In genomic region chr17:80198144-80198661, GRCh38 we compare ENCODE assay signal across 14 cellular contexts. TPM values are rescaled to one million over a fixed set of nuclear protein-coding genes. Genes with fewer than 3 reads are reported as not detected.
DNase-seq lines count a peak whose midpoint lies in the region; ATAC-seq and TF ChIP-seq lines count a peak whose summit lies in the region.
"Had no signal": no experiment of that assay in that cellular context is flagged by ENCODE, and none has a peak within 500 bp of the region (broad histone marks: within the 10 kb centered on the region; RNA-seq: fewer than 3 reads in every experiment).

No MANE protein-coding gene starts in this region.

- H3K4me3 ChIP-seq in PC-3 (ENCODE audit: low read length) (no peak overlapping the region), body of pancreas (no peak overlapping the region)
- H3K4me3 ChIP-seq: prostate gland, thyroid gland had no signal

- H3K9me2 ChIP-seq in PC-3 (replicated peaks; ENCODE audit: low read length), result no peaks in the 10 kb centered on the region

- H3K27ac ChIP-seq in PC-3 (ENCODE audit: low read length) (no peak overlapping the region), body of pancreas (no peak overlapping the region)
- H3K27ac ChIP-seq: prostate gland, thyroid gland had no signal

- BruUV-seq in PC-3 (replicated peaks; lab: Mats Ljungman, UMichigan), result no TSS peak

- H3K4me2 ChIP-seq in PC-3 (ENCODE audit: low read length), result no peak overlapping the region

- H3K4me1 ChIP-seq in PC-3 (ENCODE audit: insufficient read depth, low read length) (no peaks in the 10 kb centered on the region), body of pancreas (peaks cover 5% of the 10 kb centered on the region)
- H3K4me1 ChIP-seq: prostate gland had no signal

- H2AFZ ChIP-seq in PC-3 (ENCODE audit: low read length), result no peak overlapping the region

- H4K20me1 ChIP-seq in PC-3 (ENCODE audit: low read length), result no peaks in the 10 kb centered on the region

- TF ChIP-seq POLR2A in body of pancreas (IDR thresholded peaks at IDR 0.05), result no peak

- intact Hi-C loops in PC-3 (cut with micrococcal nuclease), result no loop called here
- intact Hi-C loops in body of pancreas (cut with DNase I), result no loop called here

- no peak overlapping the region for H3K9ac ChIP-seq in PC-3 (ENCODE audit: low read length)

- no peaks in the 10 kb centered on the region for H3F3A ChIP-seq in PC-3 (ENCODE audit: low read length, unreplicated experiment)

- TF ChIP-seq CTCF in PC-3 (conservative IDR thresholded peaks at IDR 0.05; ENCODE audit: low read depth, low read length) (no peak), body of pancreas (IDR thresholded peaks at IDR 0.05) (no peak)

- H3K79me2 ChIP-seq in PC-3 (ENCODE audit: low read length), result no peaks in the 10 kb centered on the region

- H3K27me3 ChIP-seq in PC-3 (ENCODE audit: low read length) (no peaks in the 10 kb centered on the region), body of pancreas (no peaks in the 10 kb centered on the region)
- H3K27me3 ChIP-seq: thyroid gland had no signal

- WGBS in body of pancreas, 2 donors, result 35 to 50% methylated on average over 10 to 18 of the region's 27 CpGs

- POLR2A ChIA-PET in PC-3 (lab: Charles Lee; ENCODE audit: unreplicated experiment), result no interaction called here

- ATAC-seq in PC-3 (peak; percentile 42), body of pancreas (no peak), GM19397 (IDR thresholded peaks at IDR 0.05; ENCODE audit: unreplicated experiment) (no peak), GM18519 (IDR thresholded peaks at IDR 0.05; ENCODE audit: low FRiP score, unreplicated experiment) (no peak)
- ATAC-seq: activated naive CD4-positive, alpha-beta T cell treated with anti-CD3 and anti-CD28 coated beads, Interleukin-2, amount 50 U/mL, for 72 hours had no signal

- CTCF ChIA-PET in PC-3 (lab: Charles Lee), result no interaction called here

- H3K36me3 ChIP-seq in PC-3 (ENCODE audit: low read depth, low read length) (no peaks in the 10 kb centered on the region), body of pancreas (replicated peaks in 1 of 2; ENCODE audit: insufficient read depth in 1 of 2, low read depth in 2 of 2) (no peaks in the 10 kb centered on the region)
- H3K36me3 ChIP-seq: prostate gland, thyroid gland had no signal

- H3K9me3 ChIP-seq in PC-3 (ENCODE audit: low read length) (no peaks in the 10 kb centered on the region), body of pancreas (no peaks in the 10 kb centered on the region)
- H3K9me3 ChIP-seq: prostate gland, thyroid gland had no signal

- peak; percentile 9 for DNase-seq in COLO668 (lab: John Stamatoyannopoulos, UW; ENCODE audit: unreplicated experiment)
- no peak for DNase-seq in PC-3
- peak; percentile 77 for DNase-seq in islet precursor cell
- no peak for DNase-seq in body of pancreas
- DNase-seq: NCI-H1092 treated with DMSO at 0.1 percent for 48 hours, T-helper 2 cell, thyroid gland had no signal

RNA-seq across cellular contexts. Expression of gene SGSH, which starts 21.9 kb away (rescaled TPM):
- total RNA-seq in PC-3 (2014; rRNA removed) (15.3 and 16.6 TPM in 2 replicates), body of pancreas (10 to 100 TPM; 29.6 to 42.8 TPM)

RNA-seq across cellular contexts. Expression of gene SLC26A11, which starts 22.0 kb away (rescaled TPM):
- total RNA-seq in PC-3 (2014; rRNA removed) (15.0 and 18.4 TPM in 2 replicates), body of pancreas (10 to 100 TPM in 1 of 2 donors, 1 to 10 TPM in 1; 7.5 to 11.5 TPM)

RNA-seq across cellular contexts. Expression of gene CARD14, which starts 28.4 kb away (rescaled TPM):
- total RNA-seq in PC-3 (2014; rRNA removed) (2.3 and 4.4 TPM in 2 replicates), body of pancreas (not detected)
- total RNA-seq: cardiac septum, kidney epithelial cell, RPMI7951 had no signal

RNA-seq across cellular contexts. Expression of gene EIF4A3, which starts 51.3 kb away (rescaled TPM):
- total RNA-seq in PC-3 (2014; rRNA removed), result 167 and 185 TPM in 2 replicates
- 10 to 100 TPM; 16.8 to 40.7 TPM for total RNA-seq in body of pancreas

Comparison
In these comparisons a context has a peak if more than half of its experiments do, and no peak if none do; other contexts are left out.
1. DNase-seq: peak in COLO668 (single experiment) and islet precursor cell (single experiment); none in PC-3 (single experiment) and body of pancreas (0 of 4).